Comparison of ENCODE assay signal across 30 cellular contexts in genomic region chr7:134300988-134301387, GRCh38.
"Had no signal": no experiment of that assay in that cellular context is flagged by ENCODE, and none has a peak within 500 bp of the region (broad histone marks: within the 10 kb centered on the region; RNA-seq: fewer than 3 reads in every experiment).

No MANE protein-coding gene starts in this region.

- H3K9me3 Mint-ChIP-seq: activated CD4-positive, alpha-beta T cell treated with anti-CD3 and anti-CD28 coated beads, Interleukin-2, amount 10 ng/mL, durations not matched to agents 24 days and 14 days; activated naive CD4-positive, alpha-beta T cell treated with anti-CD3 and anti-CD28 coated beads, Interleukin-2, amount 50 U/mL, for 72 hours; activated naive CD8-positive, alpha-beta T cell treated with anti-CD3 and anti-CD28 coated beads, Interleukin-2, amount 50 U/mL, for 24 hours; activated T-cell treated with anti-CD3 and anti-CD28 coated beads, Interleukin-2, amount 50 U/mL, for 24 hours; activated T-helper 1 cell treated with anti-CD3 and anti-CD28 coated beads, Interleukin-12 subunit alpha, Interleukin-12 subunit beta, Interleukin-2, Interleukin-4 antibody, amounts not matched to agents 30 ng/mL and 10 ng/mL and 1 ng/mL, durations not matched to agents 14 hours and 24 hours and 36 hours; IgD-negative memory B cell; T-helper 2 cell treated with Interferon-gamma antibody and Interleukin-4, amounts not matched to agents 5 μg/mL and 100 μg/mL, for 36 hours; WTC11 had no signal

- H3K4me3 Mint-ChIP-seq: activated CD4-positive, alpha-beta T cell treated with anti-CD3 and anti-CD28 coated beads, Interleukin-2, amount 10 ng/mL, durations not matched to agents 24 days and 14 days; activated CD8-positive, alpha-beta memory T cell treated with anti-CD3 and anti-CD28 coated beads, Interleukin-2, amount 10 ng/mL, durations not matched to agents 7 days and 5 days; activated naive CD8-positive, alpha-beta T cell treated with anti-CD3 and anti-CD28 coated beads, Interleukin-2, amount 50 U/mL, for 24 hours; activated T-cell treated with anti-CD3 and anti-CD28 coated beads, Interleukin-2, amount 50 U/mL, for 24 hours; activated T-helper 1 cell treated with anti-CD3 and anti-CD28 coated beads, Interleukin-12 subunit alpha, Interleukin-12 subunit beta, Interleukin-2, Interleukin-4 antibody, amounts not matched to agents 30 ng/mL and 10 ng/mL and 1 ng/mL, durations not matched to agents 14 hours and 24 hours and 36 hours; IgD-negative memory B cell; T-helper 2 cell treated with Interferon-gamma antibody and Interleukin-4, amounts not matched to agents 5 μg/mL and 100 μg/mL, for 36 hours; WTC11 had no signal

- H3K4me2 ChIP-seq: SK-N-SH had no signal

- DNase-seq: activated CD4-positive, alpha-beta T cell treated with anti-CD3 and anti-CD28 coated beads, Interleukin-2, amount 10 ng/mL, durations not matched to agents 24 days and 14 days; activated CD4-positive, alpha-beta T cell treated with anti-CD3 and anti-CD28 coated beads, Interleukin-2, amount 50 U/mL, for 48 hours; activated CD4-positive, CD25-positive, alpha-beta regulatory T cell treated with anti-CD3 and anti-CD28 coated beads, Interleukin-2, amount 50 U/mL, for 72 hours; activated CD8-positive, alpha-beta memory T cell treated with anti-CD3 and anti-CD28 coated beads, Interleukin-2, amount 10 ng/mL, durations not matched to agents 7 days and 5 days; activated effector memory CD4-positive, alpha-beta T cell treated with Interleukin-2 at 50 U/mL for 16 hours; activated naive CD4-positive, alpha-beta T cell treated with Interleukin-2 at 50 U/mL for 16 hours; activated naive CD8-positive, alpha-beta T cell treated with anti-CD3 and anti-CD28 coated beads, Interleukin-2, amount 50 U/mL, for 24 hours; activated T-cell treated with anti-CD3 and anti-CD28 coated beads, Interleukin-2, amount 50 U/mL, for 24 hours; amniotic stem cell; brain microvascular endothelial cell; KG1; NCI-H1048; NCI-H146; NCI-H187 treated with DMSO at 0.1 percent for 48 hours; NCI-H2081 treated with DMSO at 0.1 percent for 48 hours; NCI-H446; NCI-H524; NCI-H748 treated with DMSO at 0.1 percent for 48 hours; RPMI8226; SJCRH30; SK-N-SH; SW 1271 had no signal

- H3K9me3 ChIP-seq: ascending aorta, SJCRH30, SK-N-SH had no signal

- H3K27ac Mint-ChIP-seq: activated CD4-positive, alpha-beta T cell treated with anti-CD3 and anti-CD28 coated beads, Interleukin-2, amount 10 ng/mL, durations not matched to agents 24 days and 14 days; activated CD8-positive, alpha-beta memory T cell treated with anti-CD3 and anti-CD28 coated beads, Interleukin-2, amount 10 ng/mL, durations not matched to agents 7 days and 5 days; activated naive CD4-positive, alpha-beta T cell treated with anti-CD3 and anti-CD28 coated beads, Interleukin-2, amount 50 U/mL, for 72 hours; activated naive CD8-positive, alpha-beta T cell treated with anti-CD3 and anti-CD28 coated beads, Interleukin-2, amount 50 U/mL, for 24 hours; activated T-cell treated with anti-CD3 and anti-CD28 coated beads, Interleukin-2, amount 50 U/mL, for 24 hours; activated T-helper 1 cell treated with anti-CD3 and anti-CD28 coated beads, Interleukin-12 subunit alpha, Interleukin-12 subunit beta, Interleukin-2, Interleukin-4 antibody, amounts not matched to agents 30 ng/mL and 10 ng/mL and 1 ng/mL, durations not matched to agents 14 hours and 24 hours and 36 hours; IgD-negative memory B cell; T-helper 2 cell treated with Interferon-gamma antibody and Interleukin-4, amounts not matched to agents 5 μg/mL and 100 μg/mL, for 36 hours; WTC11 had no signal

- H3K27me3 ChIP-seq: ascending aorta, brain microvascular endothelial cell, SJCRH30 had no signal

- ATAC-seq: activated CD8-positive, alpha-beta memory T cell treated with anti-CD3 and anti-CD28 coated beads, Interleukin-2, amount 10 ng/mL, durations not matched to agents 7 days and 5 days; activated naive CD4-positive, alpha-beta T cell treated with anti-CD3 and anti-CD28 coated beads, Interleukin-2, amount 50 U/mL, for 72 hours; activated naive CD8-positive, alpha-beta T cell treated with anti-CD3 and anti-CD28 coated beads, Interleukin-2, amount 50 U/mL, for 24 hours; Panc1; Right ventricle myocardium inferior; WTC11 had no signal

- H3K27ac ChIP-seq: ascending aorta, brain microvascular endothelial cell, SJCRH30 had no signal

- H3K4me3 ChIP-seq: ascending aorta, SJCRH30 had no signal

- H3K27me3 Mint-ChIP-seq: activated CD4-positive, alpha-beta T cell treated with anti-CD3 and anti-CD28 coated beads, Interleukin-2, amount 10 ng/mL, durations not matched to agents 24 days and 14 days; activated CD8-positive, alpha-beta memory T cell treated with anti-CD3 and anti-CD28 coated beads, Interleukin-2, amount 10 ng/mL, durations not matched to agents 7 days and 5 days; activated naive CD8-positive, alpha-beta T cell treated with anti-CD3 and anti-CD28 coated beads, Interleukin-2, amount 50 U/mL, for 24 hours; activated T-cell treated with anti-CD3 and anti-CD28 coated beads, Interleukin-2, amount 50 U/mL, for 24 hours; IgD-negative memory B cell had no signal

- H3K4me1 Mint-ChIP-seq: activated CD4-positive, alpha-beta T cell treated with anti-CD3 and anti-CD28 coated beads, Interleukin-2, amount 10 ng/mL, durations not matched to agents 24 days and 14 days; activated CD8-positive, alpha-beta memory T cell treated with anti-CD3 and anti-CD28 coated beads, Interleukin-2, amount 10 ng/mL, durations not matched to agents 7 days and 5 days; activated naive CD8-positive, alpha-beta T cell treated with anti-CD3 and anti-CD28 coated beads, Interleukin-2, amount 50 U/mL, for 24 hours; IgD-negative memory B cell had no signal

- H3K4me1 ChIP-seq: ascending aorta, SJCRH30 had no signal

- H3K9ac ChIP-seq: SK-N-SH had no signal
